Comparison of ENCODE assay signal across 9 cellular contexts in the genomic region with DNA sequence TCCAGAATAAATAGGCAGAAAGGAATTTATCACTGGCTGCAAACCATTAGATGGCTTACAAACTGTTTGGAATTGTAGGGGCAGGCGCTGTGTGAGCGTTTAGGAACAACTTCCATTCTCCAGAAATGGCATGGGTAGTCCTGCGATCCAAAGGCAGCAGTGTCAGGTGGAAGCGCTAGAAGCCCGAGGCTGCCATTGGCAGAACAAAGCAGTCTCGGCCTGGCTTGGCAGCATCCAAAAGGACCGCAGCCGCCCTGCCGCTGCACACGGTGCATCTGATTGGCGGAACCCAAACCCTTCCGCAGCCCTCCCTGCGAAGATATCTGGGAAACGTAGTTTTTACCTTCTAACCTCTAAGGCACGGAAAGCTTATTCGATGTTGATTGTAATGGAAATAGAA. TPM values are rescaled to one million over a fixed set of nuclear protein-coding genes. Genes with fewer than 3 reads are reported as not detected.
DNase-seq lines count a peak whose midpoint lies in the region; ATAC-seq and TF ChIP-seq lines count a peak whose summit lies in the region.
"Had no signal": no experiment of that assay in that cellular context is flagged by ENCODE, and none has a peak within 500 bp of the region (broad histone marks: within the 10 kb centered on the region; RNA-seq: fewer than 3 reads in every experiment).

No MANE protein-coding gene starts in this region.

- DNase-seq in AG04450 (ENCODE audit: low read depth, low spot score) (no peak), LHCN-M2 (ENCODE audit: low read depth) (peak; percentile 56), erythroblast (lab: John Stamatoyannopoulos, UW) (peak; percentile 60 to 64), mucosa of descending colon (peak; percentile 42 to 66 (median 54)), SIG-M5 (lab: John Stamatoyannopoulos, UW) (no peak)
- peak; percentile 53 to 70 for DNase-seq in activated T-cell treated with anti-CD3 and anti-CD28 coated beads, Interleukin-2, amount 50 U/mL, for 72 hours
- peak; percentile 69 for DNase-seq in stimulated activated CD8-positive, alpha-beta memory T cell treated with anti-CD3 and anti-CD28 coated beads, Interleukin-4, amount 100 ng/mL, for 48 hours

- no peaks in the 10 kb centered on the region for H3K9me3 ChIP-seq in AG04450 (ENCODE audit: control insufficient read depth, insufficient read depth, low read length)
- H3K9me3 ChIP-seq in mucosa of descending colon: no peaks in the 10 kb centered on the region

- ATAC-seq in GM21515 (IDR thresholded peaks at IDR 0.05; ENCODE audit: unreplicated experiment) (peak; percentile 87), mucosa of descending colon (peak; percentile 79)
- peak; percentile 87 to 95 for ATAC-seq in activated T-cell treated with anti-CD3 and anti-CD28 coated beads, Interleukin-2, amount 50 U/mL, for 72 hours (replicated peaks in 1 of 2)

- H3K4me3 ChIP-seq in AG04450 (ENCODE audit: low read depth, low read length) (peak overlapping the region; percentile 46), mucosa of descending colon (no peak overlapping the region)

- no peak overlapping the region for H3K27ac Mint-ChIP-seq in activated T-cell treated with anti-CD3 and anti-CD28 coated beads, Interleukin-2, amount 50 U/mL, for 72 hours

- TF ChIP-seq CTCF in AG04450 (IDR thresholded peaks at IDR 0.05; ENCODE audit: low read depth, low read length): no peak
- TF ChIP-seq CTCF in mucosa of descending colon (IDR thresholded peaks at IDR 0.05): no peak

- no peaks in the 10 kb centered on the region for H3K27me3 ChIP-seq in AG04450 (ENCODE audit: control insufficient read depth, insufficient read depth, low read length)

- no peaks in the 10 kb centered on the region for H3K27me3 Mint-ChIP-seq in activated T-cell treated with anti-CD3 and anti-CD28 coated beads, Interleukin-2, amount 50 U/mL, for 72 hours (ENCODE audit: low read depth)

- H3K4me1 Mint-ChIP-seq in activated T-cell treated with anti-CD3 and anti-CD28 coated beads, Interleukin-2, amount 50 U/mL, for 72 hours (ENCODE audit: low read depth): peaks cover 30% of the 10 kb centered on the region

- no peaks in the 10 kb centered on the region for H3K36me3 ChIP-seq in mucosa of descending colon (ENCODE audit: low read depth)

- H3K27ac ChIP-seq in AG04450 (ENCODE audit: low read depth, low read length): no peak overlapping the region
- H3K27ac ChIP-seq: C4-2B had no signal

- TF ChIP-seq POLR2A in erythroblast (IDR thresholded peaks at IDR 0.05; ENCODE audit: low read length): no peak

- H3K36me3 Mint-ChIP-seq in activated T-cell treated with anti-CD3 and anti-CD28 coated beads, Interleukin-2, amount 50 U/mL, for 72 hours (ENCODE audit: insufficient read depth in 2 of 2): no peaks in the 10 kb centered on the region

- peak overlapping the region; percentile 74 to 75 for H3K4me3 Mint-ChIP-seq in activated T-cell treated with anti-CD3 and anti-CD28 coated beads, Interleukin-2, amount 50 U/mL, for 72 hours

- no peaks in the 10 kb centered on the region for H3K4me1 ChIP-seq in mucosa of descending colon (ENCODE audit: low read depth)

- CTCF ChIA-PET in AG04450 (lab: Charles Lee): interaction anchor here (5.5 kb wide), 1 partner anchor 101 kb away, joined by 130 read pairs; no protein-coding TSS in a partner anchor

- POLR2A ChIA-PET in AG04450 (lab: Yijun Ruan, JAX): no interaction called here

- intact Hi-C loops in mucosa of descending colon (cut with DNase I, micrococcal nuclease): no loop called here

- no peaks in the 10 kb centered on the region for H3K9me3 Mint-ChIP-seq in activated T-cell treated with anti-CD3 and anti-CD28 coated beads, Interleukin-2, amount 50 U/mL, for 72 hours

RNA-seq across cellular contexts. Expression of a gene that starts 23.6 kb away (rescaled TPM):
- polyA plus RNA-seq in AG04450 (2011; rRNA removed): 40.7 and 48.0 TPM in 2 replicates
- polyA minus RNA-seq in AG04450 (2011; rRNA and poly(A)+ RNA removed): 41.1 and 49.6 TPM in 2 replicates
- total RNA-seq in LHCN-M2 (2014; rRNA removed) (35.5 and 44.4 TPM in 2 replicates), mucosa of descending colon (10 to 100 TPM; 55.1 to 92.3 (median 73.6) TPM)
- 23.3 TPM for polyA plus RNA-seq in LHCN-M2 (2012)
- 100 to 1,000 TPM in 1 of 2 donors, 10 to 100 TPM in 1; 92.2 to 105 TPM for total RNA-seq in activated T-cell treated with anti-CD3 and anti-CD28 coated beads, Interleukin-2, amount 50 U/mL, for 72 hours

Comparison
In these comparisons a context has a peak if more than half of its experiments do, and no peak if none do; other contexts are left out.
1. DNase-seq: peak in LHCN-M2 (single experiment), activated T-cell treated with anti-CD3 and anti-CD28 coated beads, Interleukin-2, amount 50 U/mL, for 72 hours (2 of 2), erythroblast (2 of 2), mucosa of descending colon (3 of 3) and stimulated activated CD8-positive, alpha-beta memory T cell treated with anti-CD3 and anti-CD28 coated beads, Interleukin-4, amount 100 ng/mL, for 48 hours (single experiment); none in AG04450 (single experiment) and SIG-M5 (single experiment).
2. Peak in every context shown above with its lines, with median percentiles within 50 percentile points of each other: ATAC-seq.